39 cellular contexts compared by ENCODE assay signal in the genomic region with DNA sequence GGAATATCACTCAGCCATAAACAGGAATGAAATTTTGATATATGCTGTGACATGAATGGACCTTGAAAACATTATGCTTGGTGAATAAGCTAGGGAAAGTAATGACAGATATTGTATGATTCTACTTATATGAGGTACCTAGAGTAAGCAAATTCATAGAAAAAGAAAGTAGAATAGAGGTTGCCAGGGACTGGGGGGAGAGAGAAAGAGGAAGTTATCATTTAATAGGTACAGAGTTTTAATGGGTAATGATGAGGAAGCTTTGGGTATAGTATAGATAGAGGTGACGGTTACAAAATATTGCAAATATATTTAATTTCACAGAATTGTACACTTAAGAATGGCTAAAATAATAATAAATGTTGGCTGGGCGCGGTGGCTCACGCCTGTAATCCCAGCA.
"Had no signal": no experiment of that assay in that cellular context is flagged by ENCODE, and none has a peak within 500 bp of the region (broad histone marks: within the 10 kb centered on the region; RNA-seq: fewer than 3 reads in every experiment).

No MANE protein-coding gene starts in this region.

- DNase-seq: activated CD4-positive, alpha-beta T cell treated with anti-CD3 and anti-CD28 coated beads for 36 hours; activated CD4-positive, alpha-beta T cell treated with anti-CD3 and anti-CD28 coated beads, Interleukin-2, amount 10 ng/mL, durations not matched to agents 7 days and 5 days; activated CD4-positive, alpha-beta T cell treated with anti-CD3 and anti-CD28 coated beads, Interleukin-2, amount 50 U/mL, for 48 hours; activated CD8-positive, alpha-beta memory T cell treated with anti-CD3 and anti-CD28 coated beads for 24 hours; activated CD8-positive, alpha-beta memory T cell treated with anti-CD3 and anti-CD28 coated beads, Interleukin-2, amount 10 ng/mL, durations not matched to agents 7 days and 5 days; activated CD8-positive, alpha-beta memory T cell treated with anti-CD3 and anti-CD28 coated beads, Interleukin-2, amount 50 U/mL, for 48 hours; activated effector memory CD4-positive, alpha-beta T cell treated with Interleukin-2 at 50 U/mL for 16 hours; activated naive CD4-positive, alpha-beta T cell treated with anti-CD3 and anti-CD28 coated beads, Interleukin-2, amount 10 ng/mL, durations not matched to agents 7 days and 5 days; activated naive CD8-positive, alpha-beta T cell treated with anti-CD3 and anti-CD28 coated beads, Interleukin-2, amount 50 U/mL, for 24 hours; activated T-cell treated with anti-CD3 and anti-CD28 coated beads, Interleukin-2, amount 50 U/mL, for 48 hours; anterior cingulate cortex; central memory CD4-positive, alpha-beta T cell; Kasumi-1; KG1; MM.1S; MV-4-11; NCI-H1092 treated with DMSO at 0.1 percent for 48 hours; NCI-H1417; NCI-H146; NCI-H187; NCI-H2029 treated with DMSO at 0.1 percent for 48 hours; NCI-H2107; NCI-H2171; NCI-H510A; NCI-H526; NCI-H748 treated with DMSO at 0.1 percent for 48 hours; NK-92 treated with Interleukin-12 subunit alpha and Interleukin-12 subunit beta, amount 100 ng/mL, for 24 hours; PC-3; Peyer's patch; Right ventricle myocardium superior; RPMI8226; SW 1271; T-helper 1 cell; T-helper 2 cell; T-helper 9 cell; WERI-Rb-1 had no signal

- H3K4me3 Mint-ChIP-seq: activated CD4-positive, alpha-beta T cell treated with anti-CD3 and anti-CD28 coated beads for 36 hours; activated CD4-positive, alpha-beta T cell treated with anti-CD3 and anti-CD28 coated beads, Interleukin-2, amount 10 ng/mL, durations not matched to agents 7 days and 5 days; activated CD8-positive, alpha-beta memory T cell treated with anti-CD3 and anti-CD28 coated beads, Interleukin-2, amount 10 ng/mL, durations not matched to agents 7 days and 5 days; activated naive CD4-positive, alpha-beta T cell treated with anti-CD3 and anti-CD28 coated beads, Interleukin-2, amount 10 ng/mL, durations not matched to agents 7 days and 5 days; activated naive CD8-positive, alpha-beta T cell; activated naive CD8-positive, alpha-beta T cell treated with anti-CD3 and anti-CD28 coated beads, Interleukin-2, amount 50 U/mL, for 24 hours; brain had no signal

- H3K27ac Mint-ChIP-seq: activated CD4-positive, alpha-beta T cell treated with anti-CD3 and anti-CD28 coated beads for 36 hours; activated CD4-positive, alpha-beta T cell treated with anti-CD3 and anti-CD28 coated beads, Interleukin-2, amount 10 ng/mL, durations not matched to agents 7 days and 5 days; activated CD8-positive, alpha-beta memory T cell treated with anti-CD3 and anti-CD28 coated beads, Interleukin-2, amount 10 ng/mL, durations not matched to agents 7 days and 5 days; activated naive CD4-positive, alpha-beta T cell treated with anti-CD3 and anti-CD28 coated beads, Interleukin-2, amount 10 ng/mL, durations not matched to agents 7 days and 5 days; activated naive CD8-positive, alpha-beta T cell; activated naive CD8-positive, alpha-beta T cell treated with anti-CD3 and anti-CD28 coated beads, Interleukin-2, amount 50 U/mL, for 24 hours; brain had no signal

- H3K4me1 Mint-ChIP-seq: activated CD8-positive, alpha-beta memory T cell treated with anti-CD3 and anti-CD28 coated beads, Interleukin-2, amount 10 ng/mL, durations not matched to agents 7 days and 5 days; activated naive CD8-positive, alpha-beta T cell treated with anti-CD3 and anti-CD28 coated beads, Interleukin-2, amount 50 U/mL, for 24 hours; brain had no signal

- H3K27me3 Mint-ChIP-seq: activated CD4-positive, alpha-beta T cell treated with anti-CD3 and anti-CD28 coated beads for 36 hours; activated CD4-positive, alpha-beta T cell treated with anti-CD3 and anti-CD28 coated beads, Interleukin-2, amount 10 ng/mL, durations not matched to agents 7 days and 5 days; activated CD8-positive, alpha-beta memory T cell treated with anti-CD3 and anti-CD28 coated beads, Interleukin-2, amount 10 ng/mL, durations not matched to agents 7 days and 5 days; activated naive CD4-positive, alpha-beta T cell treated with anti-CD3 and anti-CD28 coated beads, Interleukin-2, amount 10 ng/mL, durations not matched to agents 7 days and 5 days; activated naive CD8-positive, alpha-beta T cell; activated naive CD8-positive, alpha-beta T cell treated with anti-CD3 and anti-CD28 coated beads, Interleukin-2, amount 50 U/mL, for 24 hours; brain had no signal

- H3K9me3 Mint-ChIP-seq: activated CD4-positive, alpha-beta T cell treated with anti-CD3 and anti-CD28 coated beads, Interleukin-2, amount 10 ng/mL, durations not matched to agents 7 days and 5 days; activated naive CD4-positive, alpha-beta T cell treated with anti-CD3 and anti-CD28 coated beads, Interleukin-2, amount 10 ng/mL, durations not matched to agents 7 days and 5 days; activated naive CD8-positive, alpha-beta T cell treated with anti-CD3 and anti-CD28 coated beads, Interleukin-2, amount 50 U/mL, for 24 hours; brain had no signal

- ATAC-seq: activated CD4-positive, alpha-beta T cell treated with anti-CD3 and anti-CD28 coated beads for 36 hours; activated CD4-positive, CD25-positive, alpha-beta regulatory T cell treated with anti-CD3 and anti-CD28 coated beads, Interleukin-2, amount 50 U/mL, for 24 hours; activated CD8-positive, alpha-beta memory T cell treated with anti-CD3 and anti-CD28 coated beads, Interleukin-2, amount 10 ng/mL, durations not matched to agents 7 days and 5 days; activated naive CD8-positive, alpha-beta T cell treated with anti-CD3 and anti-CD28 coated beads, Interleukin-2, amount 50 U/mL, for 24 hours; PC-3 had no signal
